Comparison of ENCODE assay signal across 2 cellular contexts in genomic region chr12:122870867-122871664, GRCh38.
TF ChIP-seq lines count a peak whose summit lies in the region.

No MANE protein-coding gene starts in this region.

TF ChIP-seq in liver, 16 proteins besides CTCF, POLR2A, EP300 and RAD21:
- peak; percentile 66 to 77 for TF ChIP-seq RXRA (IDR thresholded peaks at IDR 0.05)
- TF ChIP-seq YY1 (IDR thresholded peaks at IDR 0.05) = no peak
- no peak for TF ChIP-seq GABPA (IDR thresholded peaks at IDR 0.05 in 1 of 2, conservative IDR thresholded peaks at IDR 0.05 in 1 of 2)
- peak; percentile 43 to 50 for TF ChIP-seq HNF4A (conservative IDR thresholded peaks at IDR 0.05)
- no peak for TF ChIP-seq ZBTB33 (IDR thresholded peaks at IDR 0.05)
- peak; percentile 43 for TF ChIP-seq SP1 (IDR thresholded peaks at IDR 0.05)
- no peak for TF ChIP-seq FOXA1 (IDR thresholded peaks at IDR 0.05)
- TF ChIP-seq, protein P1, sequence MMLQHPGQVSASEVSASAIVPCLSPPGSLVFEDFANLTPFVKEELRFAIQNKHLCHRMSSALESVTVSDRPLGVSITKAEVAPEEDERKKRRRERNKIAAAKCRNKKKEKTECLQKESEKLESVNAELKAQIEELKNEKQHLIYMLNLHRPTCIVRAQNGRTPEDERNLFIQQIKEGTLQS (IDR thresholded peaks at IDR 0.05) = no peak
TF ChIP-seq in liver: peak in this region for 3.

TF ChIP-seq in HepG2, 621 proteins besides CTCF, POLR2A, EP300 and RAD21:
- no peak for TF ChIP-seq ZSCAN21 (CRISPR knock-in tag; IDR thresholded peaks at IDR 0.05; ENCODE audit: borderline replicate concordance)
- TF ChIP-seq TBX2 (CRISPR knock-in tag; IDR thresholded peaks at IDR 0.05; ENCODE audit: borderline replicate concordance) = no peak
- no peak for TF ChIP-seq HOXA7 (CRISPR knock-in tag; IDR thresholded peaks at IDR 0.05)
TF ChIP-seq in HepG2: peak in this region for 0.
